ENCODE assay signal across 1 cellular context in the genomic region with DNA sequence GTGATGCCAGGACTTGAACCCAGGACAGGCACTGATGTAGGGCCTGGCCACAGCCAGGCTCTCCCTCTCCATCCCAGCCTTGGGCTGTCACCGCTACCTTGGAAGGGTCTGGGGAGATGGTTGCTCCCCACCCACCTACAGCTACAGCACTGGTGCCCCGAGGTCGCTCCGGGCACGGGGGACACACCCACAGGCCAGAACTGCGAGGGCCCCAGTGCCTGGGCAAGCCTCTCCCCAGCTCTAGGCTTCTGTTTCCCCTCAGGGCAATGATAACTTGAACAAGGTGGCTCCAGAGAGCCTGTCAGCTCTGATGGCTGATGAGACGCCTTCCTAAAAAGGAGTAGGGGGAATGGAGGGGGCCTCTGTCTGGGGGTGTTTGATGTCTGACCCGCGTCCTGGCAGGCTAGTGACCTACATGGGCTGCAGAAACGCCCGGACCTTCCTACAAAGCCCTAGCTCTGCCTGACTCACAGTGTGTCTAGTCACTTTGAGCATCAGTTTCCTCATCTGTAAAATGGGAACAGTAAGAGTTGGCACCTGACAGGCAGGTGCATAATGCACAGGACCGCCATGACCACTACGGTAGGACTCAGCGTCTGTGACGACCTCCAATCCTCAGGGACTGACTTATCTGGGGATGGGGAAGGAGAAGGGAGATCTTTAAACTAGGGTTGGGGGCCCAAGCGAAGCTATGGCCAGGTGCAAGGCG.
A peak's percentile ranks its signal among the peaks of the same experiment; 100 is the strongest.
TF ChIP-seq lines count a peak whose summit lies in the region.

No MANE protein-coding gene starts in this region.

TF ChIP-seq in H1, 55 proteins besides CTCF, POLR2A, EP300 and RAD21:
- TF ChIP-seq RNF2 (IDR thresholded peaks at IDR 0.05; ENCODE audit: borderline replicate concordance, low read depth, low read length, missing control alignments, poor library complexity, severe bottlenecking), result no peak
- peak; percentile 69; the same call in 1 of the 2 replicates for TF ChIP-seq KDM1A (IDR thresholded peaks at IDR 0.05; ENCODE audit: borderline replicate concordance, low read length)
